In the genomic region with DNA sequence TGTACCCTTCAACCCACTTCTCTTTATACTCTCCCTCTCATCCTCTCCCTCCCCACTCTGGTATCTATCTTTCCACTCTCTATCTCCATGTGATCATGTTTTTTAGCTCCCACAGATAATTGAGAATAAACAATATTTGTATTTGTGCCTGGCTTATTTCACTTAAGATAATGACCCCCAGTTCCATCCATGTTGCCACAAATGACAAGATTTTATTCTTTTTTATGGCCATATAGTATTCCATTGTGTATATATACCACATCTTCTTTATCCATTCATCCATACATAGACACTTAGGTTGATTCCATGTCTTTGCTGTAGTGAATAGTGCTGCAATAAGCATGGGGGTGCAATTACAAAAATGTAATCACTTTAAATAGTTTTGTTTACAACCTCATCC, we compare ENCODE assay signal across 22 cellular contexts.
DNase-seq lines count a peak whose midpoint lies in the region; ATAC-seq and TF ChIP-seq lines count a peak whose summit lies in the region.
"Had no signal": no experiment of that assay in that cellular context is flagged by ENCODE, and none has a peak within 500 bp of the region (broad histone marks: within the 10 kb centered on the region; RNA-seq: fewer than 3 reads in every experiment).

No MANE protein-coding gene starts in this region.

- peaks cover 15% of the 10 kb centered on the region for H3K9me3 Mint-ChIP-seq in activated CD4-positive, alpha-beta memory T cell treated with anti-CD3 and anti-CD28 coated beads, Interleukin-2, amount 10 ng/mL, durations not matched to agents 7 days and 5 days
- no peaks in the 10 kb centered on the region for H3K9me3 Mint-ChIP-seq in activated CD4-positive, alpha-beta memory T cell treated with anti-CD3 and anti-CD28 coated beads for 36 hours
- no peaks in the 10 kb centered on the region for H3K9me3 Mint-ChIP-seq in dendritic cell treated with granulocyte-macrophage colony-stimulating factor and Interleukin-4, amounts not matched to agents 40 ng/mL and 50 ng/mL, for 4 days
- H3K9me3 Mint-ChIP-seq: CD4-positive, alpha-beta T cell had no signal

- H3K9ac ChIP-seq in HUES48 (ENCODE audit: low read depth, low read length), result no peak overlapping the region
- H3K9ac ChIP-seq: BLaER1, GM23248 had no signal

- H3K4me3 Mint-ChIP-seq in activated CD4-positive, alpha-beta memory T cell treated with anti-CD3 and anti-CD28 coated beads, Interleukin-2, amount 10 ng/mL, durations not matched to agents 7 days and 5 days, result no peak overlapping the region
- no peak overlapping the region for H3K4me3 Mint-ChIP-seq in activated CD4-positive, alpha-beta memory T cell treated with anti-CD3 and anti-CD28 coated beads for 36 hours
- no peak overlapping the region for H3K4me3 Mint-ChIP-seq in dendritic cell treated with granulocyte-macrophage colony-stimulating factor and Interleukin-4, amounts not matched to agents 40 ng/mL and 50 ng/mL, for 4 days
- H3K4me3 Mint-ChIP-seq: CD4-positive, alpha-beta T cell; H9 had no signal

- H3K4me1 ChIP-seq in HUES48 (ENCODE audit: control insufficient read depth, insufficient read depth, low read length) (peaks cover 4% of the 10 kb centered on the region; the same call in 1 of the 2 replicates), foreskin keratinocyte (no peaks in the 10 kb centered on the region)

- POLR2A ChIA-PET in activated CD4-positive, alpha-beta memory T cell treated with anti-CD3 and anti-CD28 coated beads, Interleukin-2, amount 10 ng/mL, durations not matched to agents 7 days and 5 days (lab: Charles Lee), result no interaction called here
- POLR2A ChIA-PET in activated CD4-positive, alpha-beta memory T cell treated with anti-CD3 and anti-CD28 coated beads for 36 hours (lab: Charles Lee), result no interaction called here

- H3K9me3 ChIP-seq in HUES48 (ENCODE audit: control insufficient read depth, insufficient read depth, low read length), result no peaks in the 10 kb centered on the region
- peaks cover 3% of the 10 kb centered on the region for H3K9me3 ChIP-seq in KOPT-K1 (ENCODE audit: insufficient read depth, low read length, poor library complexity, severe bottlenecking)
- H3K9me3 ChIP-seq: BLaER1 had no signal

- H3K4me3 ChIP-seq in HUES48 (ENCODE audit: low read depth, low read length), result no peak overlapping the region
- H3K4me3 ChIP-seq: BLaER1, GM23248 had no signal

- no peaks in the 10 kb centered on the region for H3K36me3 ChIP-seq in HUES48 (ENCODE audit: control insufficient read depth, insufficient read depth, low read length)
- no peaks in the 10 kb centered on the region for H3K36me3 ChIP-seq in KOPT-K1 (ENCODE audit: insufficient read depth, low read length)
- H3K36me3 ChIP-seq: BLaER1 had no signal

- intact Hi-C loops in activated CD4-positive, alpha-beta memory T cell treated with anti-CD3 and anti-CD28 coated beads for 36 hours (cut with micrococcal nuclease), result no loop called here
- intact Hi-C loops in dendritic cell treated with granulocyte-macrophage colony-stimulating factor and Interleukin-4, amounts not matched to agents 40 ng/mL and 50 ng/mL, for 4 days (cut with micrococcal nuclease), result no loop called here

- peak overlapping the region; percentile 7 for H3K27ac Mint-ChIP-seq in activated CD4-positive, alpha-beta memory T cell treated with anti-CD3 and anti-CD28 coated beads, Interleukin-2, amount 10 ng/mL, durations not matched to agents 7 days and 5 days
- no peak overlapping the region for H3K27ac Mint-ChIP-seq in activated CD4-positive, alpha-beta memory T cell treated with anti-CD3 and anti-CD28 coated beads for 36 hours
- peak overlapping the region; percentile 50 for H3K27ac Mint-ChIP-seq in dendritic cell treated with granulocyte-macrophage colony-stimulating factor and Interleukin-4, amounts not matched to agents 40 ng/mL and 50 ng/mL, for 4 days
- H3K27ac Mint-ChIP-seq: CD4-positive, alpha-beta T cell had no signal

- ATAC-seq in foreskin keratinocyte, result no peak
- ATAC-seq: HepG2, Panc1 had no signal

- H3K4me1 Mint-ChIP-seq in activated CD4-positive, alpha-beta memory T cell treated with anti-CD3 and anti-CD28 coated beads, Interleukin-2, amount 10 ng/mL, durations not matched to agents 7 days and 5 days, result peaks cover 66% of the 10 kb centered on the region
- H3K4me1 Mint-ChIP-seq in activated CD4-positive, alpha-beta memory T cell treated with anti-CD3 and anti-CD28 coated beads for 36 hours (ENCODE audit: low read depth), result peaks cover 50% of the 10 kb centered on the region
- H3K4me1 Mint-ChIP-seq in dendritic cell treated with granulocyte-macrophage colony-stimulating factor and Interleukin-4, amounts not matched to agents 40 ng/mL and 50 ng/mL, for 4 days (ENCODE audit: low read depth), result peaks cover 46% of the 10 kb centered on the region

- peaks cover 16% of the 10 kb centered on the region for H3K27me3 ChIP-seq in HUES48 (ENCODE audit: control insufficient read depth, insufficient read depth, low read length)
- H3K27me3 ChIP-seq in foreskin keratinocyte, result no peaks in the 10 kb centered on the region
- H3K27me3 ChIP-seq: BLaER1 had no signal

- no peak for DNase-seq in activated CD4-positive, alpha-beta memory T cell treated with anti-CD3 and anti-CD28 coated beads, Interleukin-2, amount 10 ng/mL, durations not matched to agents 7 days and 5 days
- no peak for DNase-seq in activated CD4-positive, alpha-beta memory T cell treated with anti-CD3 and anti-CD28 coated beads for 36 hours
- no peak for DNase-seq in foreskin keratinocyte
- no peak for DNase-seq in kidney glomerular epithelial cell (lab: John Stamatoyannopoulos, UW)
- DNase-seq: CD4-positive, alpha-beta T cell; COR-L47; DMS79; GM23248; H9; KG1; NCI-H1092 treated with DMSO at 0.1 percent for 48 hours; NCI-H1436 treated with DMSO at 0.1 percent for 48 hours; NCI-H1930; NCI-H510A; NCI-H774; SIG-M5 had no signal

- H3K27ac ChIP-seq in HUES48 (ENCODE audit: low read depth, low read length), result peak overlapping the region; percentile 50
- peak overlapping the region; percentile 91 for H3K27ac ChIP-seq in KOPT-K1 (ENCODE audit: low read depth, low read length, poor library complexity, severe bottlenecking)
- H3K27ac ChIP-seq in foreskin keratinocyte, result no peak overlapping the region
- H3K27ac ChIP-seq: BLaER1, GM23248 had no signal

- H3K36me3 Mint-ChIP-seq in activated CD4-positive, alpha-beta memory T cell treated with anti-CD3 and anti-CD28 coated beads, Interleukin-2, amount 10 ng/mL, durations not matched to agents 7 days and 5 days (ENCODE audit: low read depth), result peaks cover 31% of the 10 kb centered on the region
- no peaks in the 10 kb centered on the region for H3K36me3 Mint-ChIP-seq in activated CD4-positive, alpha-beta memory T cell treated with anti-CD3 and anti-CD28 coated beads for 36 hours
- H3K36me3 Mint-ChIP-seq in dendritic cell treated with granulocyte-macrophage colony-stimulating factor and Interleukin-4, amounts not matched to agents 40 ng/mL and 50 ng/mL, for 4 days (ENCODE audit: low read depth), result peaks cover 38% of the 10 kb centered on the region

- CTCF ChIA-PET in activated CD4-positive, alpha-beta memory T cell treated with anti-CD3 and anti-CD28 coated beads, Interleukin-2, amount 10 ng/mL, durations not matched to agents 7 days and 5 days (lab: Charles Lee), result interaction anchor here (0.7 to 1.0 kb wide), 2 partner anchors 8 to 37 kb away, joined by 3 read pairs; no protein-coding TSS in a partner anchor
- CTCF ChIA-PET in activated CD4-positive, alpha-beta memory T cell treated with anti-CD3 and anti-CD28 coated beads for 36 hours (lab: Charles Lee), result interaction anchor here (0.6 kb wide), 1 partner anchor 26 kb away, joined by 4 read pairs; no protein-coding TSS in a partner anchor

- H3K27me3 Mint-ChIP-seq in activated CD4-positive, alpha-beta memory T cell treated with anti-CD3 and anti-CD28 coated beads, Interleukin-2, amount 10 ng/mL, durations not matched to agents 7 days and 5 days, result no peaks in the 10 kb centered on the region
- H3K27me3 Mint-ChIP-seq in activated CD4-positive, alpha-beta memory T cell treated with anti-CD3 and anti-CD28 coated beads for 36 hours, result no peaks in the 10 kb centered on the region
- no peaks in the 10 kb centered on the region for H3K27me3 Mint-ChIP-seq in dendritic cell treated with granulocyte-macrophage colony-stimulating factor and Interleukin-4, amounts not matched to agents 40 ng/mL and 50 ng/mL, for 4 days
- H3K27me3 Mint-ChIP-seq: CD4-positive, alpha-beta T cell had no signal

- TF ChIP-seq CTCF in foreskin keratinocyte (conservative IDR thresholded peaks at IDR 0.05), result no peak
